Comparison of ENCODE assay signal across 8 cellular contexts in genomic region chr15:67105065-67105951, GRCh38. TPM values are rescaled to one million over a fixed set of nuclear protein-coding genes. Genes with fewer than 3 reads are reported as not detected.
DNase-seq lines count a peak whose midpoint lies in the region; ATAC-seq, FAIRE-seq and TF ChIP-seq lines count a peak whose summit lies in the region.

No MANE protein-coding gene starts in this region.

- H3K4me3 Mint-ChIP-seq in WTC11: no peak overlapping the region

- intact Hi-C loops in heart right ventricle (cut with DNase I): loop anchor here in 3 of 10 donors (5.0 to 10.0 kb wide), 3 partner anchors 38 to 79 kb away; partner anchors contain the start of gene SMAD3 (in 2 of the 3)

- H3K36me3 ChIP-seq in heart right ventricle (no peaks in the 10 kb centered on the region), WERI-Rb-1 (no peaks in the 10 kb centered on the region)

- no peak overlapping the region for H3K4me3 ChIP-seq in heart right ventricle
- no peak overlapping the region for H3K4me3 ChIP-seq in skin epidermis
- no peak overlapping the region for H3K4me3 ChIP-seq in WERI-Rb-1 (ENCODE audit: low read depth, low read length)

- peaks cover 4% of the 10 kb centered on the region for H3K9me3 Mint-ChIP-seq in WTC11

- FAIRE-seq in H54 (lab: Jason Lieb, UNC): no peak

- DNase-seq in H54 (ENCODE audit: insufficient read length, low spot score) (peak; percentile 63), WTC11 (ENCODE audit: low spot score) (no peak), heart right ventricle (no peak), WERI-Rb-1 (no peak), nucleus accumbens (lab: John Stamatoyannopoulos, UW) (no peak), HUDEP-2 (lab: John Stamatoyannopoulos, UW; ENCODE audit: unreplicated experiment in 76 of 76) (no peak)

- H3K27me3 ChIP-seq in heart right ventricle (no peaks in the 10 kb centered on the region), WERI-Rb-1 (ENCODE audit: insufficient read depth, low read depth, severe bottlenecking) (no peaks in the 10 kb centered on the region)

- peaks cover 52% of the 10 kb centered on the region for H3K4me1 Mint-ChIP-seq in WTC11

- TF ChIP-seq CTCF in WTC11 (IDR thresholded peaks at IDR 0.05) (no peak), heart right ventricle (IDR thresholded peaks at IDR 0.05) (no peak), WERI-Rb-1 (IDR thresholded peaks at IDR 0.05; ENCODE audit: low read depth, low read length) (no peak)

- peaks cover 28 to 100% (median 77%) of the 10 kb centered on the region in 9 donors for H3K4me1 ChIP-seq in heart right ventricle

- H3K27ac ChIP-seq in heart right ventricle: peak overlapping the region in 9 of 10 donors; percentile 5 to 80 (median 61)
- peak overlapping the region in 17 of 21 experiments; percentile 32 to 80 (median 71) for H3K27ac ChIP-seq in skin epidermis
- H3K27ac ChIP-seq in WERI-Rb-1: no peak overlapping the region

- no peak for TF ChIP-seq POLR2A in H54 (IDR thresholded peaks at IDR 0.05; ENCODE audit: low read depth, low read length)

- 66 to 72% methylated on average over 11 of the region's 11 CpGs for WGBS in heart right ventricle, 2 donors

- POLR2A ChIA-PET in WTC11 (lab: Charles Lee): no interaction called here

- H3K36me3 Mint-ChIP-seq in WTC11: peaks cover 9% of the 10 kb centered on the region

- ATAC-seq in WTC11 (peak; percentile 60), heart right ventricle (peak; percentile 19 to 73 (median 46)), HG03439 (IDR thresholded peaks at IDR 0.05; ENCODE audit: unreplicated experiment) (no peak)

- no peaks in the 10 kb centered on the region for H3K27me3 Mint-ChIP-seq in WTC11 (ENCODE audit: low read depth)

- H3K9me3 ChIP-seq in heart right ventricle (no peaks in the 10 kb centered on the region), WERI-Rb-1 (ENCODE audit: severe bottlenecking) (no peaks in the 10 kb centered on the region)

- CTCF ChIA-PET in WTC11 (lab: Charles Lee): no interaction called here

- peak overlapping the region; percentile 38; the same call in 1 of the 2 replicates for H3K27ac Mint-ChIP-seq in WTC11

TF ChIP-seq in WTC11, 78 proteins besides CTCF, POLR2A, EP300 and RAD21:
- TF ChIP-seq AR (CRISPR knock-in tag; IDR thresholded peaks at IDR 0.05) (no peak), GABPB1 (CRISPR knock-in tag; IDR thresholded peaks at IDR 0.05) (peak; percentile 70; the same call in 1 of the 2 replicates)

RNA-seq across cellular contexts. Expression of gene SMAD3, which starts 39.9 kb away (rescaled TPM):
- total RNA-seq in WTC11 (2021) (20.2 to 34.6 TPM (median 25.0 TPM) in 3 replicates), heart right ventricle (10 to 100 TPM; 11.3 to 44.8 (median 15.7) TPM)
- polyA plus RNA-seq in heart right ventricle: 1 to 10 TPM; 6.2 to 7.8 TPM
